38 cellular contexts compared by ENCODE assay signal in genomic region chr6:30987304-30987703, GRCh38. TPM values are rescaled to one million over a fixed set of nuclear protein-coding genes. Genes with fewer than 3 reads are reported as not detected.
"Had no signal": no experiment of that assay in that cellular context is flagged by ENCODE, and none has a peak within 500 bp of the region (broad histone marks: within the 10 kb centered on the region; RNA-seq: fewer than 3 reads in every experiment).

No MANE protein-coding gene starts in this region.

- FAIRE-seq: bronchial epithelial cell, TTC549 had no signal

- H3K9me3 ChIP-seq: ascending aorta had no signal

- H3K27ac ChIP-seq: ascending aorta, cardiac muscle cell, VCaP had no signal

- H3K36me3 Mint-ChIP-seq: activated CD4-positive, alpha-beta memory T cell treated with anti-CD3 and anti-CD28 coated beads for 36 hours; activated naive CD8-positive, alpha-beta T cell; activated naive CD8-positive, alpha-beta T cell treated with anti-CD3 and anti-CD28 coated beads, Interleukin-2, amount 10 ng/mL, durations not matched to agents 7 days and 5 days; brain had no signal

- H3K27ac Mint-ChIP-seq: activated B cell treated with CpG ODN at 0.5 μM for 24 hours; activated CD4-positive, alpha-beta memory T cell treated with anti-CD3 and anti-CD28 coated beads for 36 hours; activated CD4-positive, alpha-beta T cell treated with anti-CD3 and anti-CD28 coated beads, Interleukin-2, amount 10 ng/mL, durations not matched to agents 24 days and 14 days; activated CD8-positive, alpha-beta T cell treated with anti-CD3 and anti-CD28 coated beads for 36 hours; activated naive CD8-positive, alpha-beta T cell; activated naive CD8-positive, alpha-beta T cell treated with anti-CD3 and anti-CD28 coated beads, Interleukin-2, amount 10 ng/mL, durations not matched to agents 7 days and 5 days; activated naive CD8-positive, alpha-beta T cell treated with anti-CD3 and anti-CD28 coated beads, Interleukin-2, amount 50 U/mL, for 24 hours; activated T-cell treated with anti-CD3 and anti-CD28 coated beads, Interleukin-2, amount 50 U/mL, for 24 hours; activated T-helper 2 cell treated with anti-CD3 and anti-CD28 coated beads, Interferon-gamma antibody, Interleukin-2, Interleukin-4, amounts not matched to agents 10 μg/mL and 5 μg/mL and 100 μg/mL, durations not matched to agents 14 hours and 24 hours and 36 hours; brain; T-helper 1 cell treated with Interleukin-12 subunit alpha and Interleukin-12 subunit beta and Interleukin-4 antibody, amounts not matched to agents 30 μg/mL and 1 μg/mL, for 36 hours; T-helper 2 cell treated with Interferon-gamma antibody and Interleukin-4, amounts not matched to agents 5 μg/mL and 100 μg/mL, for 36 hours had no signal

- H3K27me3 Mint-ChIP-seq: brain had no signal

- H3K4me3 ChIP-seq: ascending aorta, cardiac muscle cell had no signal

- ATAC-seq: activated CD8-positive, alpha-beta T cell treated with anti-CD3 and anti-CD28 coated beads for 36 hours; activated naive CD8-positive, alpha-beta T cell treated with anti-CD3 and anti-CD28 coated beads, Interleukin-2, amount 50 U/mL, for 24 hours had no signal

- H3K27me3 ChIP-seq: ascending aorta, cardiac muscle cell had no signal

- DNase-seq: activated B cell treated with CpG ODN at 0.5 μM for 24 hours; activated CD4-positive, alpha-beta memory T cell treated with anti-CD3 and anti-CD28 coated beads for 36 hours; activated CD4-positive, alpha-beta T cell treated with anti-CD3 and anti-CD28 coated beads for 4 hours; activated CD4-positive, alpha-beta T cell treated with anti-CD3 and anti-CD28 coated beads, Interleukin-2, amount 10 ng/mL, durations not matched to agents 24 days and 14 days; activated CD4-positive, alpha-beta T cell treated with anti-CD3 and anti-CD28 coated beads, Interleukin-2, amount 50 U/mL, for 1 hour; activated CD4-positive, alpha-beta T cell treated with anti-CD3 and anti-CD28 coated beads, Interleukin-2, amount 50 U/mL, for 4 hours; activated CD4-positive, CD25-positive, alpha-beta regulatory T cell treated with anti-CD3 and anti-CD28 coated beads, Interleukin-2, amount 50 U/mL, for 72 hours; activated CD8-positive, alpha-beta memory T cell treated with anti-CD3 and anti-CD28 coated beads, Interleukin-2, amount 50 U/mL, for 4 hours; activated CD8-positive, alpha-beta T cell treated with anti-CD3 and anti-CD28 coated beads for 36 hours; activated effector memory CD4-positive, alpha-beta T cell treated with Interleukin-2 at 50 U/mL for 16 hours; activated gamma-delta T cell; activated naive CD4-positive, alpha-beta T cell treated with anti-CD3 and anti-CD28 coated beads, Interleukin-2, amount 50 U/mL, for 16 hours; activated naive CD4-positive, alpha-beta T cell treated with Interleukin-2 at 50 U/mL for 16 hours; activated naive CD8-positive, alpha-beta T cell treated with anti-CD3 and anti-CD28 coated beads, Interleukin-2, amount 10 ng/mL, durations not matched to agents 7 days and 5 days; activated naive CD8-positive, alpha-beta T cell treated with anti-CD3 and anti-CD28 coated beads, Interleukin-2, amount 50 U/mL, for 24 hours; activated T-cell treated with anti-CD3 and anti-CD28 coated beads, Interleukin-2, amount 50 U/mL, for 24 hours; activated T-cell treated with anti-CD3 and anti-CD28 coated beads, Interleukin-2, amount 50 U/mL, for 48 hours; amygdala; anterior cingulate cortex; caudate nucleus; cerebellar nuclear complex; T-helper 1 cell; T-helper 2 cell; T-helper 9 cell had no signal

- H3K36me3 ChIP-seq: ascending aorta, cardiac muscle cell had no signal

- H3K4me1 ChIP-seq: ascending aorta had no signal

- H3K4me3 Mint-ChIP-seq: activated B cell treated with CpG ODN at 0.5 μM for 24 hours; activated CD4-positive, alpha-beta memory T cell treated with anti-CD3 and anti-CD28 coated beads for 36 hours; activated CD4-positive, alpha-beta T cell treated with anti-CD3 and anti-CD28 coated beads, Interleukin-2, amount 10 ng/mL, durations not matched to agents 24 days and 14 days; activated CD8-positive, alpha-beta T cell treated with anti-CD3 and anti-CD28 coated beads for 36 hours; activated naive CD8-positive, alpha-beta T cell; activated naive CD8-positive, alpha-beta T cell treated with anti-CD3 and anti-CD28 coated beads, Interleukin-2, amount 10 ng/mL, durations not matched to agents 7 days and 5 days; activated naive CD8-positive, alpha-beta T cell treated with anti-CD3 and anti-CD28 coated beads, Interleukin-2, amount 50 U/mL, for 24 hours; activated T-cell treated with anti-CD3 and anti-CD28 coated beads, Interleukin-2, amount 50 U/mL, for 24 hours; brain; central memory CD8-positive, alpha-beta T cell; T-helper 1 cell treated with Interleukin-12 subunit alpha and Interleukin-12 subunit beta and Interleukin-4 antibody, amounts not matched to agents 30 μg/mL and 1 μg/mL, for 36 hours; T-helper 2 cell treated with Interferon-gamma antibody and Interleukin-4, amounts not matched to agents 5 μg/mL and 100 μg/mL, for 36 hours had no signal

- H3K9me3 Mint-ChIP-seq: activated B cell treated with CpG ODN at 0.5 μM for 24 hours; activated CD4-positive, alpha-beta memory T cell treated with anti-CD3 and anti-CD28 coated beads for 36 hours; activated CD4-positive, alpha-beta T cell treated with anti-CD3 and anti-CD28 coated beads, Interleukin-2, amount 10 ng/mL, durations not matched to agents 24 days and 14 days; activated CD8-positive, alpha-beta T cell treated with anti-CD3 and anti-CD28 coated beads for 36 hours; activated naive CD8-positive, alpha-beta T cell treated with anti-CD3 and anti-CD28 coated beads, Interleukin-2, amount 10 ng/mL, durations not matched to agents 7 days and 5 days; activated naive CD8-positive, alpha-beta T cell treated with anti-CD3 and anti-CD28 coated beads, Interleukin-2, amount 50 U/mL, for 24 hours; activated T-cell treated with anti-CD3 and anti-CD28 coated beads, Interleukin-2, amount 50 U/mL, for 24 hours; activated T-helper 2 cell treated with anti-CD3 and anti-CD28 coated beads, Interferon-gamma antibody, Interleukin-2, Interleukin-4, amounts not matched to agents 10 μg/mL and 5 μg/mL and 100 μg/mL, durations not matched to agents 14 hours and 24 hours and 36 hours; central memory CD8-positive, alpha-beta T cell; T-helper 1 cell treated with Interleukin-12 subunit alpha and Interleukin-12 subunit beta and Interleukin-4 antibody, amounts not matched to agents 30 μg/mL and 1 μg/mL, for 36 hours; T-helper 2 cell treated with Interferon-gamma antibody and Interleukin-4, amounts not matched to agents 5 μg/mL and 100 μg/mL, for 36 hours had no signal

RNA-seq across cellular contexts. Expression of gene MUC21, which starts 3.8 kb away (rescaled TPM):
- total RNA-seq: activated B cell treated with CpG ODN at 0.5 μM for 24 hours; activated CD4-positive, alpha-beta memory T cell treated with anti-CD3 and anti-CD28 coated beads for 36 hours; activated CD4-positive, alpha-beta T cell treated with anti-CD3 and anti-CD28 coated beads, Interleukin-2, amount 10 ng/mL, durations not matched to agents 24 days and 14 days; activated CD8-positive, alpha-beta memory T cell treated with anti-CD3 and anti-CD28 coated beads for 36 hours; activated CD8-positive, alpha-beta T cell treated with anti-CD3 and anti-CD28 coated beads for 36 hours; activated naive CD8-positive, alpha-beta T cell treated with anti-CD3 and anti-CD28 coated beads, Interleukin-2, amount 10 ng/mL, durations not matched to agents 7 days and 5 days; activated T-helper 2 cell treated with anti-CD3 and anti-CD28 coated beads, Interferon-gamma antibody, Interleukin-2, Interleukin-4, amounts not matched to agents 10 μg/mL and 5 μg/mL and 100 μg/mL, durations not matched to agents 14 hours and 24 hours and 36 hours; ascending aorta; cardiac muscle cell; chondrocyte had no signal
- polyA plus RNA-seq: cardiac muscle cell had no signal

RNA-seq across cellular contexts. Expression of gene MUC22, which starts 23.0 kb away (rescaled TPM):
- total RNA-seq: activated B cell treated with CpG ODN at 0.5 μM for 24 hours; activated CD4-positive, alpha-beta memory T cell treated with anti-CD3 and anti-CD28 coated beads for 36 hours; activated CD4-positive, alpha-beta T cell treated with anti-CD3 and anti-CD28 coated beads, Interleukin-2, amount 10 ng/mL, durations not matched to agents 24 days and 14 days; activated CD8-positive, alpha-beta memory T cell treated with anti-CD3 and anti-CD28 coated beads for 36 hours; activated CD8-positive, alpha-beta T cell treated with anti-CD3 and anti-CD28 coated beads for 36 hours; activated naive CD8-positive, alpha-beta T cell treated with anti-CD3 and anti-CD28 coated beads, Interleukin-2, amount 10 ng/mL, durations not matched to agents 7 days and 5 days; activated T-helper 2 cell treated with anti-CD3 and anti-CD28 coated beads, Interferon-gamma antibody, Interleukin-2, Interleukin-4, amounts not matched to agents 10 μg/mL and 5 μg/mL and 100 μg/mL, durations not matched to agents 14 hours and 24 hours and 36 hours; ascending aorta; cardiac muscle cell; chondrocyte had no signal
- polyA plus RNA-seq: adipose tissue, cardiac muscle cell had no signal

RNA-seq across cellular contexts. Expression of gene MUCL3, which starts 46.5 kb away (rescaled TPM):
- total RNA-seq: activated B cell treated with CpG ODN at 0.5 μM for 24 hours; activated CD4-positive, alpha-beta memory T cell treated with anti-CD3 and anti-CD28 coated beads for 36 hours; activated CD4-positive, alpha-beta T cell treated with anti-CD3 and anti-CD28 coated beads, Interleukin-2, amount 10 ng/mL, durations not matched to agents 24 days and 14 days; activated CD8-positive, alpha-beta memory T cell treated with anti-CD3 and anti-CD28 coated beads for 36 hours; activated CD8-positive, alpha-beta T cell treated with anti-CD3 and anti-CD28 coated beads for 36 hours; activated naive CD8-positive, alpha-beta T cell treated with anti-CD3 and anti-CD28 coated beads, Interleukin-2, amount 10 ng/mL, durations not matched to agents 7 days and 5 days; activated T-helper 2 cell treated with anti-CD3 and anti-CD28 coated beads, Interferon-gamma antibody, Interleukin-2, Interleukin-4, amounts not matched to agents 10 μg/mL and 5 μg/mL and 100 μg/mL, durations not matched to agents 14 hours and 24 hours and 36 hours; ascending aorta; cardiac muscle cell had no signal
- polyA plus RNA-seq: cardiac muscle cell had no signal

RNA-seq across cellular contexts. Expression of gene SFTA2, which starts 55.3 kb away (rescaled TPM):
- total RNA-seq: activated B cell treated with CpG ODN at 0.5 μM for 24 hours; activated CD4-positive, alpha-beta memory T cell treated with anti-CD3 and anti-CD28 coated beads for 36 hours; activated CD4-positive, alpha-beta T cell treated with anti-CD3 and anti-CD28 coated beads, Interleukin-2, amount 10 ng/mL, durations not matched to agents 24 days and 14 days; activated CD8-positive, alpha-beta memory T cell treated with anti-CD3 and anti-CD28 coated beads for 36 hours; activated CD8-positive, alpha-beta T cell treated with anti-CD3 and anti-CD28 coated beads for 36 hours; activated naive CD8-positive, alpha-beta T cell treated with anti-CD3 and anti-CD28 coated beads, Interleukin-2, amount 10 ng/mL, durations not matched to agents 7 days and 5 days; activated T-helper 2 cell treated with anti-CD3 and anti-CD28 coated beads, Interferon-gamma antibody, Interleukin-2, Interleukin-4, amounts not matched to agents 10 μg/mL and 5 μg/mL and 100 μg/mL, durations not matched to agents 14 hours and 24 hours and 36 hours; ascending aorta; bronchial epithelial cell; cardiac muscle cell; chondrocyte had no signal
